8 cellular contexts compared by ENCODE assay signal in the genomic region with DNA sequence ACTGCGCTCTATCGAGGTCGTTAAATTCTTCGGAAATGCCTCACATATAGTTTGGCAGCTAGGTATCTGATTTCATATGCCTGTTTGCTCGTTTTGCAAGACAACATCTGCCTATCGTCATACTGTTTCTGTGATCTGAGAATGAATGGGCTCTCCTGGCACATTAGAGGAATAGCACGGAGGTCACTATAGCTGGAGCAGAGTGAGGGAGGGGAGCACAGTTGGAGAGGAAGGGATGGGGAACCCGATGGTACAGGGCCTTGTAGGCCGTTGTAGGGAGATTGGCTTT. TPM values are rescaled to one million over a fixed set of nuclear protein-coding genes. Genes with fewer than 3 reads are reported as not detected.
A peak's percentile ranks its signal among the peaks of the same experiment; 100 is the strongest.
DNase-seq lines count a peak whose midpoint lies in the region; ATAC-seq, FAIRE-seq and TF ChIP-seq lines count a peak whose summit lies in the region.

No MANE protein-coding gene starts in this region.

- H3K27ac Mint-ChIP-seq in MCF 10A (ENCODE audit: low read depth, unreplicated experiment): peak overlapping the region; percentile 88
- peak overlapping the region; percentile 96 for H3K27ac Mint-ChIP-seq in mesothelial cell of epicardium

- TF ChIP-seq CTCF in A549 (IDR thresholded peaks at IDR 0.05) (no peak), MCF 10A (IDR thresholded peaks at IDR 0.05; ENCODE audit: unreplicated experiment) (no peak), mesothelial cell of epicardium (IDR thresholded peaks at IDR 0.05; ENCODE audit: unreplicated experiment) (no peak)

- no peaks in the 10 kb centered on the region for H3K9me3 Mint-ChIP-seq in MCF 10A (ENCODE audit: unreplicated experiment)
- peaks cover 5% of the 10 kb centered on the region for H3K9me3 Mint-ChIP-seq in mesothelial cell of epicardium

- WGBS in A549 (ENCODE audit: missing lambda C conversion rate): 0% methylated on average over 9 of the region's 9 CpGs

- peak overlapping the region; percentile 98 to 100 for H3K27ac ChIP-seq in A549
- H3K27ac ChIP-seq in HUES6 (ENCODE audit: low read depth, low read length): peak overlapping the region; percentile 73; the same call in 1 of the 2 replicates

- H3K36me3 Mint-ChIP-seq in MCF 10A (ENCODE audit: insufficient read depth, unreplicated experiment) (peaks cover under 1% of the 10 kb centered on the region), mesothelial cell of epicardium (peaks cover 5% of the 10 kb centered on the region)

- ATAC-seq in A549: no peak

- no peak for FAIRE-seq in A549 (lab: Jason Lieb, UNC)

- H3K9me3 ChIP-seq in A549 (no peaks in the 10 kb centered on the region), HUES6 (ENCODE audit: control insufficient read depth, insufficient read depth, low read depth, low read length) (peaks cover 12% of the 10 kb centered on the region; the same call in 1 of the 2 replicates)

- H3K27me3 Mint-ChIP-seq in MCF 10A (ENCODE audit: insufficient read depth, unreplicated experiment) (peaks cover 29% of the 10 kb centered on the region), mesothelial cell of epicardium (ENCODE audit: low read depth) (no peaks in the 10 kb centered on the region)

- POLR2A ChIA-PET in A549 (lab: Yijun Ruan, JAX) (no interaction called here), MCF 10A (lab: Yijun Ruan, JAX) (interaction anchor here (0.6 to 1.5 kb wide), 5 partner anchors 20 to 150 kb away, joined by 3 to 4 read pairs (median 3); a partner anchor contains a TSS)

- no TSS peak for BruUV-seq in MCF 10A (replicated peaks; lab: Mats Ljungman, UMichigan)

- peaks cover 20% of the 10 kb centered on the region for H3K36me3 ChIP-seq in HUES6 (ENCODE audit: control insufficient read depth, insufficient read depth, low read length)

- no peak for TF ChIP-seq EP300 in A549 (IDR thresholded peaks at IDR 0.05)

- H3K9ac ChIP-seq in HUES6 (ENCODE audit: low read length): peak overlapping the region; percentile 89

- H3K4me3 ChIP-seq in A549 (peak overlapping the region; percentile 95), HUES6 (ENCODE audit: low read depth, low read length) (peak overlapping the region; percentile 88)

- CTCF ChIA-PET in A549 (lab: Yijun Ruan, JAX) (interaction anchor here (0.7 to 0.9 kb wide), 3 partner anchors 13 to 200 kb away, joined by 3 read pairs; no protein-coding TSS in a partner anchor), MCF 10A (lab: Yijun Ruan, JAX) (interaction anchor here (0.6 to 1.1 kb wide), 3 partner anchors 174 to 1041 kb away, joined by 3 to 6 read pairs (median 3); no protein-coding TSS in a partner anchor)

- DNase-seq in A549 (ENCODE audit: low read depth in 1 of 2, low spot score in 1 of 2) (no peak), MCF 10A (ENCODE audit: unreplicated experiment) (no peak), mesothelial cell of epicardium (ENCODE audit: low spot score in 2 of 2, unreplicated experiment in 2 of 2) (no peak), D341Med (ENCODE audit: low spot score) (no peak), occipital lobe (lab: John Stamatoyannopoulos, UW) (no peak), NCI-H2029 (lab: John Stamatoyannopoulos, UW) (no peak), SIG-M5 treated with dmso at 0.1 percent for 504 hours (lab: John Stamatoyannopoulos, UW; ENCODE audit: unreplicated experiment) (no peak)

- intact Hi-C loops in MCF 10A (cut with micrococcal nuclease): no loop called here

- H3K4me1 Mint-ChIP-seq in MCF 10A (ENCODE audit: insufficient read depth, unreplicated experiment) (peaks cover 14% of the 10 kb centered on the region), mesothelial cell of epicardium (peaks cover 13% of the 10 kb centered on the region)

- peak overlapping the region; percentile 96 for H3K4me2 ChIP-seq in A549

- H3K4me3 Mint-ChIP-seq in MCF 10A (ENCODE audit: unreplicated experiment) (peak overlapping the region; percentile 72), mesothelial cell of epicardium (peak overlapping the region; percentile 84)

- no peaks in the 10 kb centered on the region for H3K27me3 ChIP-seq in HUES6 (ENCODE audit: control insufficient read depth, insufficient read depth, low read length)

- TF ChIP-seq POLR2A in A549 (IDR thresholded peaks at IDR 0.05; ENCODE audit: low read length): no peak

- no peak for TF ChIP-seq RAD21 in A549 (conservative IDR thresholded peaks at IDR 0.05 in 1 of 2, IDR thresholded peaks at IDR 0.05 in 1 of 2)

- H3K4me1 ChIP-seq in A549 (peaks cover 34% of the 10 kb centered on the region), HUES6 (ENCODE audit: control insufficient read depth, insufficient read depth, low read length) (peaks cover 12% of the 10 kb centered on the region; the same call in 1 of the 2 replicates)

TF ChIP-seq in A549, 52 proteins besides CTCF, POLR2A, EP300 and RAD21:
- TF ChIP-seq KDM5A (IDR thresholded peaks at IDR 0.05): 0 out of 2 replicates have a peak, but pooled peaks have one; percentile 10
- no peak for TF ChIP-seq JUNB (IDR thresholded peaks at IDR 0.05)
- no peak for TF ChIP-seq MAFK (IDR thresholded peaks at IDR 0.05; ENCODE audit: partially characterized antibody)

RNA-seq across cellular contexts. Expression of a gene that starts 0.6 kb away (rescaled TPM):
- polyA plus RNA-seq in A549 (2011; rRNA removed): 19.7 and 22.1 TPM in 2 replicates
- polyA plus RNA-seq in A549 (2012; cell fraction: cytosol; rRNA removed): 38.7 and 46.2 TPM in 2 replicates
- polyA plus RNA-seq in A549 (2012; cell fraction: nucleus; rRNA removed): 117 and 119 TPM in 2 replicates
- 33.4 to 38.8 TPM (median 34.2 TPM) in 3 replicates for polyA plus RNA-seq in A549 (2017; fragmentation: RNase III; extraction: RNeasy Plus Mini Kit Qiagen cat#74134 plus additional on column Dnase treatment)
- 9.9 and 14.9 TPM in 2 replicates for polyA minus RNA-seq in A549 (2011; rRNA and poly(A)+ RNA removed)
- total RNA-seq in MCF 10A (2022): 29.3 and 32.1 TPM in 2 replicates
- 19.1 to 20.6 TPM (median 19.1 TPM) in 3 replicates for total RNA-seq in mesothelial cell of epicardium
- total RNA-seq in occipital lobe: 5.5 TPM

RNA-seq across cellular contexts. Expression of a gene that starts 1.3 kb away (rescaled TPM):
- polyA plus RNA-seq in A549 (2011; rRNA removed) (692 and 774 TPM in 2 replicates), A549 (2017; fragmentation: RNase III; extraction: RNeasy Plus Mini Kit Qiagen cat#74134 plus additional on column Dnase treatment) (1,409 to 1,481 TPM (median 1,465 TPM) in 3 replicates)
- polyA plus RNA-seq in A549 (2012; cell fraction: cytosol; rRNA removed): 1,222 and 1,527 TPM in 2 replicates
- 2,784 and 3,385 TPM in 2 replicates for polyA plus RNA-seq in A549 (2012; cell fraction: nucleus; rRNA removed)
- 756 and 969 TPM in 2 replicates for polyA minus RNA-seq in A549 (2011; rRNA and poly(A)+ RNA removed)
- total RNA-seq in MCF 10A (2022) (42.1 and 49.5 TPM in 2 replicates), mesothelial cell of epicardium (54.4 to 56.5 TPM (median 55.8 TPM) in 3 replicates), occipital lobe (17.3 TPM)

RNA-seq across cellular contexts. Expression of a gene that starts 31.9 kb away (rescaled TPM):
- 18.6 and 21.7 TPM in 2 replicates for polyA plus RNA-seq in A549 (2011; rRNA removed)
- 47.8 and 55.1 TPM in 2 replicates for polyA plus RNA-seq in A549 (2012; cell fraction: cytosol; rRNA removed)
- polyA plus RNA-seq in A549 (2012; cell fraction: nucleus; rRNA removed): 93.9 and 105 TPM in 2 replicates
- 33.2 to 40.6 TPM (median 36.7 TPM) in 3 replicates for polyA plus RNA-seq in A549 (2017; fragmentation: RNase III; extraction: RNeasy Plus Mini Kit Qiagen cat#74134 plus additional on column Dnase treatment)
- 16.1 and 21.8 TPM in 2 replicates for polyA minus RNA-seq in A549 (2011; rRNA and poly(A)+ RNA removed)
- total RNA-seq in MCF 10A (2022): 40.9 and 45.3 TPM in 2 replicates
- total RNA-seq in mesothelial cell of epicardium: 39.1 to 42.9 TPM (median 41.1 TPM) in 3 replicates
- total RNA-seq in occipital lobe: 8.1 TPM

RNA-seq across cellular contexts. Expression of a gene that starts 37.0 kb away (rescaled TPM):
- not detected in 2 replicates for polyA plus RNA-seq in A549 (2011; rRNA removed)
- not detected in 2 replicates for polyA plus RNA-seq in A549 (2012; cell fraction: cytosol; rRNA removed)
- 0.22 TPM in 1 of 2 replicates, not detected in the other for polyA plus RNA-seq in A549 (2012; cell fraction: nucleus; rRNA removed)
- not detected in 3 replicates for polyA plus RNA-seq in A549 (2017; fragmentation: RNase III; extraction: RNeasy Plus Mini Kit Qiagen cat#74134 plus additional on column Dnase treatment)
- polyA minus RNA-seq in A549 (2011; rRNA and poly(A)+ RNA removed): not detected in 2 replicates
- not detected in 2 replicates for total RNA-seq in MCF 10A (2022)
- total RNA-seq in mesothelial cell of epicardium: not detected in 3 replicates
- total RNA-seq in occipital lobe: not detected

RNA-seq across cellular contexts. Expression of a gene that starts 57.5 kb away (rescaled TPM):
- polyA plus RNA-seq in A549 (2011; rRNA removed) (9.0 and 10.1 TPM in 2 replicates), A549 (2017; fragmentation: RNase III; extraction: RNeasy Plus Mini Kit Qiagen cat#74134 plus additional on column Dnase treatment) (19.3 to 24.1 TPM (median 21.7 TPM) in 3 replicates)
- polyA plus RNA-seq in A549 (2012; cell fraction: cytosol; rRNA removed): 18.6 and 27.7 TPM in 2 replicates
- 15.8 and 20.0 TPM in 2 replicates for polyA plus RNA-seq in A549 (2012; cell fraction: nucleus; rRNA removed)
- polyA minus RNA-seq in A549 (2011; rRNA and poly(A)+ RNA removed): 11.0 and 18.0 TPM in 2 replicates
- total RNA-seq in MCF 10A (2022) (17.9 and 21.2 TPM in 2 replicates), mesothelial cell of epicardium (30.1 to 30.8 TPM (median 30.2 TPM) in 3 replicates), occipital lobe (3.4 TPM)
